16 cellular contexts compared by ENCODE assay signal in genomic region chr20:38186788-38187221, GRCh38. TPM values are rescaled to one million over a fixed set of nuclear protein-coding genes. Genes with fewer than 3 reads are reported as not detected.
DNase-seq lines count a peak whose midpoint lies in the region; ATAC-seq and TF ChIP-seq lines count a peak whose summit lies in the region.
"Had no signal": no experiment of that assay in that cellular context is flagged by ENCODE, and none has a peak within 500 bp of the region (broad histone marks: within the 10 kb centered on the region; RNA-seq: fewer than 3 reads in every experiment).

No MANE protein-coding gene starts in this region.

- peak; percentile 54 for DNase-seq in EL
- DNase-seq in M059J (ENCODE audit: low read depth) = peak; percentile 98
- peak; percentile 71 for DNase-seq in astrocyte of the hippocampus (ENCODE audit: low read depth, low spot score)
- peak; percentile 96 for DNase-seq in kidney tubule cell (ENCODE audit: low spot score)
- DNase-seq in vagina (ENCODE audit: extremely low spot score in 2 of 2) = no peak
- no peak for DNase-seq in left ventricle myocardium superior
- no peak for DNase-seq in NCI-H1694 treated with DMSO at 0.1 percent for 48 hours (lab: John Stamatoyannopoulos, UW)
- DNase-seq in stimulated activated naive CD8-positive, alpha-beta T cell treated with anti-CD3 and anti-CD28 coated beads, Interleukin-15, Interleukin-2, amounts not matched to agents 100 U/mL and 50 U/mL, for 24 hours = no peak
- DNase-seq: activated CD8-positive, alpha-beta memory T cell treated with anti-CD3 and anti-CD28 coated beads, Interleukin-2, amount 50 U/mL, for 48 hours; activated naive CD4-positive, alpha-beta T cell treated with anti-CD3 and anti-CD28 coated beads, Interleukin-2, amount 50 U/mL, for 16 hours; DMS53; NCI-H2081; stimulated activated CD4-positive, alpha-beta T cell treated with anti-CD3 and anti-CD28 coated beads, Interleukin-15, amount 100 ng/mL, for 24 hours; stomach; T-helper 17 cell had no signal

- H3K36me3 ChIP-seq in vagina = no peaks in the 10 kb centered on the region
- H3K36me3 ChIP-seq: MG63, stomach had no signal

- H3K4me1 ChIP-seq in vagina = no peaks in the 10 kb centered on the region

- no peak for TF ChIP-seq POLR2A in vagina (IDR thresholded peaks at IDR 0.05)

- TF ChIP-seq CTCF in vagina (IDR thresholded peaks at IDR 0.05) = no peak

- H3K27ac ChIP-seq in vagina = no peak overlapping the region
- H3K27ac ChIP-seq: stomach had no signal

- intact Hi-C loops in vagina (cut with DNase I) = no loop called here
- intact Hi-C loops in left ventricle myocardium superior (cut with micrococcal nuclease) = no loop called here

- no peaks in the 10 kb centered on the region for H3K27me3 ChIP-seq in vagina
- H3K27me3 ChIP-seq: MG63 had no signal

- no peak overlapping the region for H3K4me3 ChIP-seq in vagina
- H3K4me3 ChIP-seq: MG63, stomach had no signal

- no peak for ATAC-seq in left ventricle myocardium superior
- ATAC-seq in stimulated activated naive CD8-positive, alpha-beta T cell treated with anti-CD3 and anti-CD28 coated beads, Interleukin-15, Interleukin-2, amounts not matched to agents 100 U/mL and 50 U/mL, for 24 hours = no peak
- ATAC-seq: T-helper 17 cell had no signal

- H3K9me3 ChIP-seq in vagina = no peaks in the 10 kb centered on the region
- H3K9me3 ChIP-seq: MG63, stomach had no signal

RNA-seq across cellular contexts. Expression of gene TGM2, which starts 21.7 kb away (rescaled TPM):
- total RNA-seq in M059J (2014; rRNA removed; shearing (Covaris generic)) = 76.6 and 108 TPM in 2 replicates
- 92.8 TPM for total RNA-seq in vagina
- 473 TPM for total RNA-seq in left ventricle myocardium superior

Comparison
In these comparisons a context has a peak if more than half of its experiments do, and no peak if none do; other contexts are left out.
1. DNase-seq: peak in EL (single experiment), M059J (single experiment), astrocyte of the hippocampus (single experiment) and kidney tubule cell (single experiment); none in vagina (0 of 2), left ventricle myocardium superior (single experiment), NCI-H1694 treated with DMSO at 0.1 percent for 48 hours (single experiment) and stimulated activated naive CD8-positive, alpha-beta T cell treated with anti-CD3 and anti-CD28 coated beads, Interleukin-15, Interleukin-2, amounts not matched to agents 100 U/mL and 50 U/mL, for 24 hours (single experiment).